Comparison of ENCODE assay signal across 24 cellular contexts in the genomic region with DNA sequence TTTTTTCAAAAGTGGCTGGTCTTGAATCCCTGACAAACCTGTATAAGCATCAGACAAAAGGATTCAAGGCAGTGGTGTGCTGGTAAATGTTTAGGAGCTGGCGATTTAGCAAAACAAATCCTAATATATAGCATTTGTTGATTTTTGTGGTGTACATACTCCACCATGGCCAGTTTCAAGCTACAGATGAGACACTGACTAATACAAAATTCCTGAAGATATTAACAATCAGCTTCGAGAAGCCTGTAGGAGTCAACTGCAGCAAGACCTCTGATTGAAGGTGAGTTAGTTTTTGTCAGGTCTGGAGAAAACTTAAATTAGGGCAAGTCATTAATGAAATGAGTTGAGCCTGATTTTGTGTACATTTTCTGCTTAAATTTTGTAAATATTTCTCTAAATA. TPM values are rescaled to one million over a fixed set of nuclear protein-coding genes. Genes with fewer than 3 reads are reported as not detected.
DNase-seq lines count a peak whose midpoint lies in the region; ATAC-seq and TF ChIP-seq lines count a peak whose summit lies in the region.
"Had no signal": no experiment of that assay in that cellular context is flagged by ENCODE, and none has a peak within 500 bp of the region (broad histone marks: within the 10 kb centered on the region; RNA-seq: fewer than 3 reads in every experiment).

No MANE protein-coding gene starts in this region.

- TF ChIP-seq CTCF in Loucy (conservative IDR thresholded peaks at IDR 0.05; ENCODE audit: low read length) (no peak), choroid plexus epithelial cell (conservative IDR thresholded peaks at IDR 0.05; ENCODE audit: low read depth, low read length) (no peak), gastrocnemius medialis (IDR thresholded peaks at IDR 0.05 in 4 of 5, conservative IDR thresholded peaks at IDR 0.05 in 1 of 5) (no peak), nephron progenitor cell (IDR thresholded peaks at IDR 0.05) (no peak)

- no peak for TF ChIP-seq POLR2A in gastrocnemius medialis (IDR thresholded peaks at IDR 0.05)

- H2AFZ ChIP-seq in Loucy (ENCODE audit: low read length) = peak overlapping the region; percentile 57; the same call in 1 of the 2 replicates
- H2AFZ ChIP-seq: PC-9 had no signal

- no peaks in the 10 kb centered on the region for H3K36me3 ChIP-seq in Loucy (ENCODE audit: insufficient read depth, low read length)
- peaks cover 0 to 5% of the 10 kb centered on the region in 2 donors for H3K36me3 ChIP-seq in gastrocnemius medialis
- H3K36me3 ChIP-seq: BLaER1 had no signal

- no peaks in the 10 kb centered on the region for H3K4me1 Mint-ChIP-seq in nephron progenitor cell

- no peaks in the 10 kb centered on the region for H3K9me3 ChIP-seq in Loucy (ENCODE audit: insufficient read depth, low read depth, low read length)
- H3K9me3 ChIP-seq in gastrocnemius medialis = no peaks in the 10 kb centered on the region

- no peaks in the 10 kb centered on the region for H3F3A ChIP-seq in Loucy (ENCODE audit: low read depth)

- H4K20me1 ChIP-seq in Loucy (ENCODE audit: insufficient read depth, low read length, poor library complexity, severe bottlenecking) = no peaks in the 10 kb centered on the region
- H4K20me1 ChIP-seq: BLaER1 had no signal

- no peaks in the 10 kb centered on the region for H3K36me3 Mint-ChIP-seq in nephron progenitor cell (ENCODE audit: low read depth)
- H3K36me3 Mint-ChIP-seq: CD4-positive, alpha-beta memory T cell had no signal

- H3K27ac ChIP-seq in gastrocnemius medialis = peak overlapping the region; percentile 55 to 91 (median 74)
- H3K27ac ChIP-seq: BLaER1, HL-60, PC-9 had no signal

- H3K4me1 ChIP-seq in Loucy (ENCODE audit: insufficient read depth, low read length, poor library complexity, severe bottlenecking) = peaks cover 22% of the 10 kb centered on the region
- peaks cover 12 to 25% of the 10 kb centered on the region in 2 donors for H3K4me1 ChIP-seq in gastrocnemius medialis

- in situ Hi-C loops in gastrocnemius medialis (cut with MboI; ENCODE audit: low sequenced_read_pairs in 4 of 4) = no loop called here

- intact Hi-C loops in gastrocnemius medialis (cut with DNase I; ENCODE audit: low total_unique reads) = no loop called here

- no peak overlapping the region for H3K27ac Mint-ChIP-seq in nephron progenitor cell
- H3K27ac Mint-ChIP-seq: CD4-positive, alpha-beta memory T cell had no signal

- no peak for ATAC-seq in gastrocnemius medialis
- ATAC-seq: HepG2 had no signal

- H3K4me3 Mint-ChIP-seq in nephron progenitor cell = no peak overlapping the region
- H3K4me3 Mint-ChIP-seq: CD4-positive, alpha-beta memory T cell had no signal

- H3K27me3 ChIP-seq in Loucy (ENCODE audit: insufficient read depth, low read length, poor library complexity, severe bottlenecking) (no peaks in the 10 kb centered on the region), gastrocnemius medialis (no peaks in the 10 kb centered on the region)
- H3K27me3 ChIP-seq: BLaER1 had no signal

- no peak overlapping the region for H3K9ac ChIP-seq in Loucy (ENCODE audit: low read depth, low read length, poor library complexity, severe bottlenecking)
- H3K9ac ChIP-seq: BLaER1 had no signal

- peak; percentile 19 for DNase-seq in ELR (ENCODE audit: low read depth)
- peak; percentile 24 for DNase-seq in choroid plexus epithelial cell (ENCODE audit: low read depth)
- no peak for DNase-seq in gastrocnemius medialis
- no peak for DNase-seq in nephron progenitor cell
- DNase-seq in medulla oblongata (ENCODE audit: extremely low spot score) = no peak
- no peak for DNase-seq in MV-4-11 (lab: John Stamatoyannopoulos, UW)
- DNase-seq in retina = no peak
- DNase-seq: CD4-positive, alpha-beta memory T cell; GF-D8; H7; KG1; NCI-H1105 treated with DMSO at 0.1 percent for 48 hours; NCI-H2029 treated with DMSO at 0.1 percent for 48 hours; NCI-H2171; NCI-H524 treated with DMSO at 0.1 percent for 48 hours; PC-9; RPMI8226; SHP77 had no signal

- H3K4me2 ChIP-seq in Loucy (ENCODE audit: low read depth, low read length, poor library complexity, severe bottlenecking) = no peak overlapping the region
- H3K4me2 ChIP-seq: BLaER1, PC-9 had no signal

- no peaks in the 10 kb centered on the region for H3K79me2 ChIP-seq in Loucy (ENCODE audit: insufficient read depth, low read length)

- H3K27me3 Mint-ChIP-seq in nephron progenitor cell (ENCODE audit: low read depth, poor library complexity) = no peaks in the 10 kb centered on the region

- H3K4me3 ChIP-seq in Loucy (ENCODE audit: low read length, poor library complexity, severe bottlenecking) (no peak overlapping the region), choroid plexus epithelial cell (ENCODE audit: low read depth, low read length) (no peak overlapping the region), gastrocnemius medialis (no peak overlapping the region)
- H3K4me3 ChIP-seq: BLaER1, PC-9 had no signal

- H3K9me2 ChIP-seq in Loucy (replicated peaks; ENCODE audit: low read depth, low read length) = no peaks in the 10 kb centered on the region

- H3K9me3 Mint-ChIP-seq in nephron progenitor cell = peaks cover under 1% of the 10 kb centered on the region
- H3K9me3 Mint-ChIP-seq: CD4-positive, alpha-beta memory T cell had no signal

RNA-seq across cellular contexts. Expression of a gene that starts 6.7 kb away (rescaled TPM):
- total RNA-seq in gastrocnemius medialis = 1,000 to 10,000 TPM in 3 of 4 donors, 100 to 1,000 TPM in 1; 507 to 2,272 (median 1,180) TPM
- total RNA-seq: A673; CD4-positive, alpha-beta memory T cell; H7; HepG2; HT-29; PC-9 had no signal

Comparison
In these comparisons a context has a peak if more than half of its experiments do, and no peak if none do; other contexts are left out.
1. DNase-seq: peak in ELR (single experiment) and choroid plexus epithelial cell (single experiment); none in gastrocnemius medialis (0 of 2), nephron progenitor cell (single experiment), medulla oblongata (single experiment), MV-4-11 (single experiment) and retina (single experiment).